ENCODE assay signal across 11 cellular contexts in the genomic region with DNA sequence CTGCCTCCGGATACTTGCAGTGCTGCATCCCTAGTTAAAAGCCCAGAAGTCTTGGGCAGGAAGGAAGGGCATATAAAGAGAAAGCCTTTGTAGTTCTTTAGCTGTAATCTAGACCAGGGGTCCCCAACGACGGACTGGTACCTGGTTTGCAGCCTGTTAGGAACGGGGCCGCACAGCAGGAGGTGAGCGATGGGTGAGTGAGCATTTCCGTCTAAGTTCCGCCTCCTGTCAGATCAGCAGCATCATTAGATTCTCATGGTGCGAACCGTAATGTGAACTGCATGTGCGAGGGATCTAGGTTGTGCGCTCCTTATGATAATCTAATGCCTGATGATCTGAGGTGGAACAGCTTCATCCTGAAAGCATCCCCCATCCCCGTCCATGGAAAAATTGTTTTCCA. TPM values are rescaled to one million over a fixed set of nuclear protein-coding genes. Genes with fewer than 3 reads are reported as not detected.
DNase-seq lines count a peak whose midpoint lies in the region; ATAC-seq and TF ChIP-seq lines count a peak whose summit lies in the region.
"Had no signal": no experiment of that assay in that cellular context is flagged by ENCODE, and none has a peak within 500 bp of the region (broad histone marks: within the 10 kb centered on the region; RNA-seq: fewer than 3 reads in every experiment).

No MANE protein-coding gene starts in this region.

- peaks cover 40% of the 10 kb centered on the region for H3K4me1 Mint-ChIP-seq in mesothelial cell of epicardium

- H3K27ac ChIP-seq in AG04450 (ENCODE audit: low read depth, low read length) = no peak overlapping the region
- H3K27ac ChIP-seq in GM23248 = no peak overlapping the region

- no peaks in the 10 kb centered on the region for H3F3A ChIP-seq in GM23248 (ENCODE audit: insufficient read depth)

- H3K36me3 ChIP-seq in GM23248 (ENCODE audit: low read depth) (peaks cover 17% of the 10 kb centered on the region), adipocyte (ENCODE audit: control insufficient read depth, insufficient read depth, low read length, severe bottlenecking) (peaks cover 20% of the 10 kb centered on the region)

- TF ChIP-seq CTCF in AG04450 (IDR thresholded peaks at IDR 0.05; ENCODE audit: low read depth, low read length) = no peak
- TF ChIP-seq CTCF in mesothelial cell of epicardium (IDR thresholded peaks at IDR 0.05; ENCODE audit: unreplicated experiment) = no peak

- no peak overlapping the region for H3K9ac ChIP-seq in GM23248
- peak overlapping the region; percentile 96 for H3K9ac ChIP-seq in adipocyte (ENCODE audit: low read length)

- CTCF ChIA-PET in AG04450 (lab: Charles Lee) = interaction anchor here (0.7 to 2.0 kb wide), 2 partner anchors 10 to 166 kb away, joined by 4 to 5 read pairs; no protein-coding TSS in a partner anchor

- H4K20me1 ChIP-seq in GM23248 (ENCODE audit: insufficient read depth) = no peaks in the 10 kb centered on the region

- H3K9me3 Mint-ChIP-seq in mesothelial cell of epicardium = peaks cover 3% of the 10 kb centered on the region
- H3K9me3 Mint-ChIP-seq: stimulated activated effector memory CD8-positive, alpha-beta T cell treated with anti-CD3 and anti-CD28 coated beads, Interleukin-12 subunit alpha, Interleukin-12 subunit beta, amount 100 ng/mL, for 72 hours had no signal

- peaks cover 57% of the 10 kb centered on the region for H3K79me2 ChIP-seq in GM23248 (ENCODE audit: insufficient read depth)

- H3K4me2 ChIP-seq in GM23248 (ENCODE audit: unreplicated experiment) = no peak overlapping the region

- peak overlapping the region; percentile 98 for H3K4me3 Mint-ChIP-seq in mesothelial cell of epicardium

- H3K4me3 ChIP-seq in AG04450 (ENCODE audit: low read depth, low read length) = peak overlapping the region; percentile 65; the same call in 1 of the 2 replicates
- H3K4me3 ChIP-seq in GM23248 = peak overlapping the region; percentile 82
- H3K4me3 ChIP-seq in adipocyte (ENCODE audit: low read length) = peak overlapping the region; percentile 91

- POLR2A ChIA-PET in AG04450 (lab: Yijun Ruan, JAX) = interaction anchor here (1.6 to 2.6 kb wide), 2 partner anchors 11 to 138 kb away, joined by 3 to 10 read pairs; no protein-coding TSS in a partner anchor

- peak overlapping the region; percentile 99 for H3K27ac Mint-ChIP-seq in mesothelial cell of epicardium

- H3K27me3 ChIP-seq in AG04450 (ENCODE audit: control insufficient read depth, insufficient read depth, low read length) (no peaks in the 10 kb centered on the region), GM23248 (replicated peaks; ENCODE audit: insufficient read depth) (no peaks in the 10 kb centered on the region), adipocyte (replicated peaks; ENCODE audit: control insufficient read depth, insufficient read depth, low read length) (no peaks in the 10 kb centered on the region)
- H3K27me3 ChIP-seq: body of pancreas had no signal

- no peak for ATAC-seq in HG03039 (IDR thresholded peaks at IDR 0.05; ENCODE audit: unreplicated experiment)
- ATAC-seq in HG03520 (IDR thresholded peaks at IDR 0.05; ENCODE audit: unreplicated experiment) = no peak
- ATAC-seq: stimulated activated effector memory CD8-positive, alpha-beta T cell treated with anti-CD3 and anti-CD28 coated beads, Interleukin-12 subunit alpha, Interleukin-12 subunit beta, amount 100 ng/mL, for 72 hours had no signal

- WGBS in GM23248 (ENCODE audit: low coverage in 1 of 2, low lambda C conversion rate in 2 of 2, missing lambda C conversion rate in 2 of 2), 2 experiments = 95 to 97% methylated on average over 13 of the region's 13 CpGs

- in situ Hi-C loops in GM23248 (cut with MboI) = loop anchor here (10.0 to 25.0 kb wide), 2 partner anchors 161 to 498 kb away; no protein-coding TSS in a partner anchor

- no peaks in the 10 kb centered on the region for H3K9me2 ChIP-seq in GM23248 (ENCODE audit: insufficient read depth)

- peaks cover 18% of the 10 kb centered on the region for H3K4me1 ChIP-seq in GM23248 (ENCODE audit: insufficient read depth)
- peaks cover 29% of the 10 kb centered on the region for H3K4me1 ChIP-seq in adipocyte (ENCODE audit: control insufficient read depth, insufficient read depth, low read length)

- no peaks in the 10 kb centered on the region for H3K27me3 Mint-ChIP-seq in mesothelial cell of epicardium (ENCODE audit: low read depth)

- H3K36me3 Mint-ChIP-seq in mesothelial cell of epicardium = peaks cover 16% of the 10 kb centered on the region

- peaks cover 4% of the 10 kb centered on the region; the same call in 1 of the 2 replicates for H3K9me3 ChIP-seq in AG04450 (ENCODE audit: control insufficient read depth, insufficient read depth, low read length)
- no peaks in the 10 kb centered on the region for H3K9me3 ChIP-seq in GM23248 (ENCODE audit: low read depth)
- no peaks in the 10 kb centered on the region for H3K9me3 ChIP-seq in adipocyte (ENCODE audit: control insufficient read depth, low read length)
- H3K9me3 ChIP-seq: body of pancreas had no signal

- H2AFZ ChIP-seq in GM23248 = no peak overlapping the region

- DNase-seq in AG04450 (ENCODE audit: low read depth, low spot score) (no peak), GM23248 (no peak), adipocyte (ENCODE audit: low read depth) (no peak), mesothelial cell of epicardium (ENCODE audit: low spot score in 2 of 2, unreplicated experiment in 2 of 2) (no peak), 8988T (no peak), NOMO-1 (lab: John Stamatoyannopoulos, UW; ENCODE audit: unreplicated experiment in 2 of 2) (no peak)
- DNase-seq: body of pancreas, DMS153 had no signal

RNA-seq across cellular contexts. Expression of gene SMIM15, which starts 1.6 kb away (rescaled TPM):
- polyA plus RNA-seq in AG04450 (2011; rRNA removed) = 67.5 and 88.2 TPM in 2 replicates
- polyA minus RNA-seq in AG04450 (2011; rRNA and poly(A)+ RNA removed) = 35.2 and 46.4 TPM in 2 replicates
- total RNA-seq in GM23248 (2014; rRNA removed; shearing (Covaris generic)) = 39.6 and 42.5 TPM in 2 replicates
- polyA plus RNA-seq in GM23248 (2016; fragmentation: Nextera tagmentation; extraction: Ambion mirVana) = 58.8 and 61.5 TPM in 2 replicates
- 49.0 to 51.2 TPM (median 50.9 TPM) in 3 replicates for total RNA-seq in mesothelial cell of epicardium
